ENCODE assay signal across 35 cellular contexts in genomic region chr7:104152468-104152867, GRCh38.
"Had no signal": no experiment of that assay in that cellular context is flagged by ENCODE, and none has a peak within 500 bp of the region (broad histone marks: within the 10 kb centered on the region; RNA-seq: fewer than 3 reads in every experiment).

No MANE protein-coding gene starts in this region.

- DNase-seq: activated B cell treated with CpG ODN at 0.5 μM for 24 hours; activated CD4-positive, alpha-beta memory T cell treated with anti-CD3 and anti-CD28 coated beads for 36 hours; activated CD4-positive, alpha-beta T cell treated with anti-CD3 and anti-CD28 coated beads for 4 hours; activated CD4-positive, alpha-beta T cell treated with anti-CD3 and anti-CD28 coated beads, Interleukin-2, amount 10 ng/mL, durations not matched to agents 24 days and 14 days; activated CD4-positive, alpha-beta T cell treated with anti-CD3 and anti-CD28 coated beads, Interleukin-2, amount 50 U/mL, for 1 hour; activated CD4-positive, alpha-beta T cell treated with anti-CD3 and anti-CD28 coated beads, Interleukin-2, amount 50 U/mL, for 4 hours; activated CD4-positive, CD25-positive, alpha-beta regulatory T cell treated with anti-CD3 and anti-CD28 coated beads, Interleukin-2, amount 50 U/mL, for 72 hours; activated CD8-positive, alpha-beta memory T cell treated with anti-CD3 and anti-CD28 coated beads, Interleukin-2, amount 50 U/mL, for 4 hours; activated CD8-positive, alpha-beta T cell treated with anti-CD3 and anti-CD28 coated beads for 36 hours; activated effector memory CD4-positive, alpha-beta T cell treated with anti-CD3 and anti-CD28 coated beads, Interleukin-2, amount 50 U/mL, for 16 hours; activated gamma-delta T cell treated with Interleukin-2 at 50 U/mL for 16 hours; activated naive CD4-positive, alpha-beta T cell; activated naive CD4-positive, alpha-beta T cell treated with anti-CD3 and anti-CD28 coated beads for 36 hours; activated naive CD4-positive, alpha-beta T cell treated with anti-CD3 and anti-CD28 coated beads, Interleukin-2, amount 50 U/mL, for 16 hours; activated naive CD8-positive, alpha-beta T cell treated with anti-CD3 and anti-CD28 coated beads for 36 hours; activated T-cell treated with anti-CD3 and anti-CD28 coated beads for 4 hours; activated T-cell treated with anti-CD3 and anti-CD28 coated beads, Interleukin-2, amount 50 U/mL, for 1 hour; activated T-cell treated with anti-CD3 and anti-CD28 coated beads, Interleukin-2, amount 50 U/mL, for 4 hours; activated T-cell treated with anti-CD3 and anti-CD28 coated beads, Interleukin-2, amount 50 U/mL, for 72 hours; adrenal gland; amniotic stem cell; aorta; body of pancreas; brain microvascular endothelial cell; caudate nucleus; cerebellar nuclear complex; T-helper 2 cell; T-helper 9 cell had no signal

- H3K36me3 ChIP-seq: adrenal gland, brain microvascular endothelial cell, cardiac muscle cell had no signal

- ATAC-seq: activated CD8-positive, alpha-beta T cell treated with anti-CD3 and anti-CD28 coated beads for 36 hours; activated naive CD4-positive, alpha-beta T cell treated with anti-CD3 and anti-CD28 coated beads, Interleukin-2, amount 50 U/mL, for 72 hours; activated T-cell treated with anti-CD3 and anti-CD28 coated beads, Interleukin-2, amount 50 U/mL, for 4 hours; activated T-cell treated with anti-CD3 and anti-CD28 coated beads, Interleukin-2, amount 50 U/mL, for 72 hours; activated T-helper 17 cell treated with anti-CD3 and anti-CD28 coated beads, Interleukin-2, amount 50 U/mL, for 72 hours; body of pancreas had no signal

- H3K27me3 ChIP-seq: adrenal gland, body of pancreas, brain microvascular endothelial cell, cardiac muscle cell had no signal

- FAIRE-seq: astrocyte, bronchial epithelial cell, TTC549 had no signal

- H3K4me3 ChIP-seq: adrenal gland, body of pancreas, cardiac muscle cell had no signal

- H3K27ac ChIP-seq: adrenal gland, body of pancreas, brain microvascular endothelial cell, cardiac muscle cell, VCaP had no signal

- H3K9me3 ChIP-seq: adrenal gland, body of pancreas had no signal

- H3K4me1 ChIP-seq: adrenal gland, body of pancreas had no signal
